Comparison of ENCODE assay signal across 8 cellular contexts in the genomic region with DNA sequence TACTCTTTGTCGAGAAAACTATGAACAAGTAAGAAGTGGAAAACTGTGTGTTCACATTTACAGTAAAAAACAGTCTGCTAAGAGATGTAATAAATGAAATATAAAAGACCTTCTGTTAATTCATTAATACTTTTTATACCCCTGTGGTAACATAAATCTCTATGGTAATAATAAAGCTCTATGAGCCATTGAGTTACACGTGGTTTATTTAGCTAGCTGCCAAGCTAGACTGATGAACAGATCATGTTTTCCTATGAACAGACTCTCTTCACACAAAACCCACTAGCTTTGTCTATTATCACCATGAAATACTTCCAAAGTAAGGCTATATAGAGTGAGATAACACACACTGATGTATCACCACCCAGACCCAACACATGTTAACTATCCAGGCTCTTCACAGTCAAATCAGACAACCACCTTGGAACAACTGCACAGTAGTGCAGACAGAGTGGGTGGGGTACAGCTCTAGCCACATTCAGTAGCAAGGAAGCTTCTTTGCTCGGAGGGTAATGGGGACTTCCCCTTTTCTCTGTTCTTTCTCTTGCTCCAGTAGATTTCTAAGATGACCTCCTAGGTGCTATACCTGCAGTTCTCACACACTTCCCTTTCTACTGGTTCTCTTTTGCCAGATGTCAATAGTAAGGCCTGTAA. TPM values are rescaled to one million over a fixed set of nuclear protein-coding genes. Genes with fewer than 3 reads are reported as not detected.
DNase-seq lines count a peak whose midpoint lies in the region; ATAC-seq, FAIRE-seq and TF ChIP-seq lines count a peak whose summit lies in the region.
"Not testable (repeated sequence)": the region's sequence is repeated elsewhere in the genome, so short reads cannot be mapped to it uniquely, and the experiment has no call there.

No MANE protein-coding gene starts in this region.

- peaks cover 16% of the 10 kb centered on the region for H3K4me1 Mint-ChIP-seq in activated B cell treated with CpG ODN at 0.5 μM for 24 hours
- H3K4me1 Mint-ChIP-seq in activated naive CD4-positive, alpha-beta T cell treated with anti-CD3 and anti-CD28 coated beads for 36 hours (ENCODE audit: low read depth), result peaks cover 13% of the 10 kb centered on the region
- peaks cover 12% of the 10 kb centered on the region for H3K4me1 Mint-ChIP-seq in stimulated activated memory B cell treated with anti-CD40 and anti-IgM and Interleukin-4, amounts not matched to agents 10 μg/mL and 1 μg/mL and 100 μg/mL, for 72 hours

- TF ChIP-seq RAD21 in HepG2 (CRISPR knock-in tag; IDR thresholded peaks at IDR 0.05), result not testable (repeated sequence)

- H3K27ac ChIP-seq in HepG2 (ENCODE audit: extremely low read length, insufficient read depth, low read length), result not testable (repeated sequence)

- not testable (repeated sequence) for H2AFZ ChIP-seq in HepG2 (ENCODE audit: low read length)

- H3K36me3 Mint-ChIP-seq in activated B cell treated with CpG ODN at 0.5 μM for 24 hours (ENCODE audit: low read depth), result peaks cover 63% of the 10 kb centered on the region
- H3K36me3 Mint-ChIP-seq in activated naive CD4-positive, alpha-beta T cell treated with anti-CD3 and anti-CD28 coated beads for 36 hours (ENCODE audit: low read depth), result peaks cover 19% of the 10 kb centered on the region
- H3K36me3 Mint-ChIP-seq in stimulated activated memory B cell treated with anti-CD40 and anti-IgM and Interleukin-4, amounts not matched to agents 10 μg/mL and 1 μg/mL and 100 μg/mL, for 72 hours, result peaks cover 52% of the 10 kb centered on the region

- not testable (repeated sequence) for TF ChIP-seq EP300 in HepG2 (IDR thresholded peaks at IDR 0.05; ENCODE audit: low read depth in 2 of 2, low read length in 2 of 2); HepG2 (CRISPR knock-in tag; IDR thresholded peaks at IDR 0.05; ENCODE audit: borderline replicate concordance)

- TF ChIP-seq CTCF in activated B cell treated with CpG ODN at 0.5 μM for 24 hours (IDR thresholded peaks at IDR 0.05); HepG2 (CRISPR knock-in tag; IDR thresholded peaks at IDR 0.05): not testable (repeated sequence)

- not testable (repeated sequence) for H3K9ac ChIP-seq in HepG2 (ENCODE audit: insufficient read depth, low read depth, low read length)

- not testable (repeated sequence) for DNase-seq in activated B cell treated with CpG ODN at 0.5 μM for 24 hours; HepG2 (ENCODE audit: low spot score)
- peak; percentile 28 for DNase-seq in activated naive CD4-positive, alpha-beta T cell treated with anti-CD3 and anti-CD28 coated beads for 36 hours

- H3K9me3 Mint-ChIP-seq in activated B cell treated with CpG ODN at 0.5 μM for 24 hours; activated naive CD4-positive, alpha-beta T cell treated with anti-CD3 and anti-CD28 coated beads for 36 hours; stimulated activated memory B cell treated with anti-CD40 and anti-IgM and Interleukin-4, amounts not matched to agents 10 μg/mL and 1 μg/mL and 100 μg/mL, for 72 hours: not testable (repeated sequence)

- not testable (repeated sequence) for H3K4me3 Mint-ChIP-seq in activated B cell treated with CpG ODN at 0.5 μM for 24 hours; activated naive CD4-positive, alpha-beta T cell treated with anti-CD3 and anti-CD28 coated beads for 36 hours; stimulated activated memory B cell treated with anti-CD40 and anti-IgM and Interleukin-4, amounts not matched to agents 10 μg/mL and 1 μg/mL and 100 μg/mL, for 72 hours

- in situ Hi-C loops in HepG2 (cut with HindIII; ENCODE audit: extremely low pct_ligation_motif_present, low pct_unique_long_range_greater_than_20kb), result not testable (repeated sequence)

- H3K4me3 ChIP-seq in HepG2 (replicated peaks in 1 of 3; ENCODE audit: insufficient read depth in 1 of 3, low read depth in 2 of 3, low read length in 3 of 3), result not testable (repeated sequence)

- peak overlapping the region; percentile 50 for H3K27ac Mint-ChIP-seq in activated B cell treated with CpG ODN at 0.5 μM for 24 hours
- H3K27ac Mint-ChIP-seq in activated naive CD4-positive, alpha-beta T cell treated with anti-CD3 and anti-CD28 coated beads for 36 hours, result not testable (repeated sequence)
- H3K27ac Mint-ChIP-seq in stimulated activated memory B cell treated with anti-CD40 and anti-IgM and Interleukin-4, amounts not matched to agents 10 μg/mL and 1 μg/mL and 100 μg/mL, for 72 hours, result peak overlapping the region; percentile 55

- not testable (repeated sequence) for H3K4me1 ChIP-seq in HepG2 (ENCODE audit: insufficient read depth, low read length)

- peaks cover 2 to 31% of the 10 kb centered on the region in 2 experiments; a peak in 4 of 5 replicates for H3K36me3 ChIP-seq in HepG2 (replicated peaks in 1 of 2; ENCODE audit: control insufficient read depth in 1 of 2, insufficient read depth in 2 of 2, low read length in 2 of 2)

- ATAC-seq in GM18498 (IDR thresholded peaks at IDR 0.05; ENCODE audit: unreplicated experiment) (peak; percentile 68), GM19467 (IDR thresholded peaks at IDR 0.05; ENCODE audit: unreplicated experiment) (peak; percentile 61), HG02759 (IDR thresholded peaks at IDR 0.05; ENCODE audit: unreplicated experiment) (peak; percentile 72), HG03432 (IDR thresholded peaks at IDR 0.05; ENCODE audit: unreplicated experiment) (peak; percentile 53), activated B cell treated with CpG ODN at 0.5 μM for 24 hours (ENCODE audit: low read depth) (peak; percentile 98)
- not testable (repeated sequence) for ATAC-seq in HepG2
- ATAC-seq in stimulated activated memory B cell treated with anti-CD40 and anti-IgM and Interleukin-4, amounts not matched to agents 10 μg/mL and 1 μg/mL and 100 μg/mL, for 72 hours, result peak; percentile 100

- WGBS in HepG2 (ENCODE audit: low lambda C conversion rate), result 97% methylated on average over 2 of the region's 3 CpGs

- not testable (repeated sequence) for TF ChIP-seq POLR2A in HepG2 (IDR thresholded peaks at IDR 0.05; ENCODE audit: insufficient read depth in 1 of 2, low read depth in 2 of 2, low read length in 2 of 2)

- POLR2A ChIA-PET in activated B cell treated with CpG ODN at 0.5 μM for 24 hours (lab: Charles Lee), result interaction anchor here (0.7 kb wide), 1 partner anchor 156 kb away, joined by 4 read pairs; no protein-coding TSS in a partner anchor
- POLR2A ChIA-PET in HepG2 (lab: Yijun Ruan, JAX), result not testable (repeated sequence)

- FAIRE-seq in HepG2 (lab: Jason Lieb, UNC), result peak; percentile 70

- H3K27me3 ChIP-seq in HepG2 (ENCODE audit: control insufficient read depth in 1 of 2, insufficient read depth in 2 of 2, low read length in 2 of 2), result not testable (repeated sequence)

- not testable (repeated sequence) for H3K79me2 ChIP-seq in HepG2 (ENCODE audit: insufficient read depth, low read length)

- H3K9me3 ChIP-seq in HepG2 (ENCODE audit: low read length), result not testable (repeated sequence)

- H3K4me2 ChIP-seq in HepG2 (ENCODE audit: low read depth, low read length), result not testable (repeated sequence)

- H4K20me1 ChIP-seq in HepG2 (ENCODE audit: insufficient read depth, low read length), result not testable (repeated sequence)

- intact Hi-C loops in activated B cell treated with CpG ODN at 0.5 μM for 24 hours (cut with micrococcal nuclease), result loop anchor here (5.0 kb wide), 1 partner anchor 749 kb away; no protein-coding TSS in a partner anchor
- intact Hi-C loops in activated naive CD4-positive, alpha-beta T cell treated with anti-CD3 and anti-CD28 coated beads for 36 hours (cut with micrococcal nuclease); HepG2 (cut with micrococcal nuclease; ENCODE audit: unreplicated experiment): not testable (repeated sequence)

- CTCF ChIA-PET in activated B cell treated with CpG ODN at 0.5 μM for 24 hours (lab: Charles Lee); HepG2 (lab: Yijun Ruan, JAX; ENCODE audit: low intra/inter-chr PET ratio, low total read pairs): not testable (repeated sequence)
- CTCF ChIA-PET in activated naive CD4-positive, alpha-beta T cell treated with anti-CD3 and anti-CD28 coated beads for 36 hours (lab: Charles Lee), result interaction anchor here (1.0 kb wide), 1 partner anchor 14 kb away, joined by 3 read pairs; no protein-coding TSS in a partner anchor

- not testable (repeated sequence) for BruUV-seq in HepG2 (replicated peaks; lab: Mats Ljungman, UMichigan)

- not testable (repeated sequence) for H3K27me3 Mint-ChIP-seq in activated B cell treated with CpG ODN at 0.5 μM for 24 hours; activated naive CD4-positive, alpha-beta T cell treated with anti-CD3 and anti-CD28 coated beads for 36 hours (ENCODE audit: low read depth); stimulated activated memory B cell treated with anti-CD40 and anti-IgM and Interleukin-4, amounts not matched to agents 10 μg/mL and 1 μg/mL and 100 μg/mL, for 72 hours

RNA-seq across cellular contexts. Expression of a gene that starts 50.2 kb away (rescaled TPM):
- 49.4 and 58.4 TPM in 2 replicates for total RNA-seq in activated B cell treated with CpG ODN at 0.5 μM for 24 hours
- total RNA-seq in activated naive CD4-positive, alpha-beta T cell treated with anti-CD3 and anti-CD28 coated beads for 36 hours, result 10 to 100 TPM; 32.0 to 32.5 TPM
- 25.9 and 29.4 TPM in 2 replicates for total RNA-seq in HepG2 (2016; rRNA removed; fragmentation: Illumina TruSeq; extraction: Trizol)
- total RNA-seq in HepG2 (2016; cell fraction: cytosol; rRNA removed; fragmentation: Illumina TruSeq; extraction: Trizol; ENCODE audit: low read depth), result 11.5 TPM in 2 replicates
- total RNA-seq in HepG2 (2016; cell fraction: insoluble cytoplasmic fraction; rRNA removed; fragmentation: Illumina TruSeq; extraction: Trizol), result 26.8 TPM in 2 replicates
- 11.3 and 11.5 TPM in 2 replicates for total RNA-seq in HepG2 (2016; cell fraction: membrane; rRNA removed; fragmentation: Illumina TruSeq; extraction: Trizol)
- total RNA-seq in HepG2 (2016; cell fraction: nucleus; rRNA removed; fragmentation: Illumina TruSeq; extraction: Trizol), result 32.0 and 34.9 TPM in 2 replicates
- 26.3 and 29.9 TPM in 2 replicates for polyA plus RNA-seq in HepG2 (2011; rRNA removed)
- polyA plus RNA-seq in HepG2 (2011; cell fraction: cytosol; rRNA removed), result 12.8 and 13.0 TPM in 2 replicates
- 93.5 and 108 TPM in 2 replicates for polyA plus RNA-seq in HepG2 (2011; cell fraction: nucleus; rRNA removed)
- polyA plus RNA-seq in HepG2 (2012), result 21.1 and 27.6 TPM in 2 replicates
- polyA plus RNA-seq in HepG2 (2016; cell fraction: cytosol; fragmentation: Illumina TruSeq; extraction: Trizol; ENCODE audit: low read depth), result 0.68 and 1.1 TPM in 2 replicates
- 15.4 and 19.9 TPM in 2 replicates for polyA plus RNA-seq in HepG2 (2016; cell fraction: insoluble cytoplasmic fraction; fragmentation: Illumina TruSeq; extraction: Trizol; ENCODE audit: low read depth)
- 1.9 and 2.4 TPM in 2 replicates for polyA plus RNA-seq in HepG2 (2016; cell fraction: membrane; fragmentation: Illumina TruSeq; extraction: Trizol; ENCODE audit: low read depth)
- polyA plus RNA-seq in HepG2 (2016; cell fraction: nucleus; fragmentation: Illumina TruSeq; extraction: Trizol; ENCODE audit: insufficient read depth, low read depth), result 31.3 and 33.3 TPM in 2 replicates
- polyA minus RNA-seq in HepG2 (2011; rRNA and poly(A)+ RNA removed; ENCODE audit: low replicate concordance), result 28.8 and 31.6 TPM in 2 replicates
- polyA minus RNA-seq in HepG2 (2011; cell fraction: cytosol; rRNA and poly(A)+ RNA removed), result 16.4 and 20.3 TPM in 2 replicates
- polyA minus RNA-seq in HepG2 (2011; cell fraction: nucleus; rRNA and poly(A)+ RNA removed), result 51.5 and 65.4 TPM in 2 replicates
